ENCODE assay signal across 11 cellular contexts in genomic region chr12:806116-806805, GRCh38. TPM values are rescaled to one million over a fixed set of nuclear protein-coding genes. Genes with fewer than 3 reads are reported as not detected.
DNase-seq lines count a peak whose midpoint lies in the region; ATAC-seq, FAIRE-seq and TF ChIP-seq lines count a peak whose summit lies in the region.
"Had no signal": no experiment of that assay in that cellular context is flagged by ENCODE, and none has a peak within 500 bp of the region (broad histone marks: within the 10 kb centered on the region; RNA-seq: fewer than 3 reads in every experiment).

No MANE protein-coding gene starts in this region.

- no peaks in the 10 kb centered on the region for H3K27me3 ChIP-seq in liver (ENCODE audit: control insufficient read depth in 4 of 4, insufficient read depth in 4 of 4, low read length in 3 of 4)

- TF ChIP-seq RAD21 in A549 (conservative IDR thresholded peaks at IDR 0.05 in 1 of 2, IDR thresholded peaks at IDR 0.05 in 1 of 2): no peak
- TF ChIP-seq RAD21 in liver (IDR thresholded peaks at IDR 0.05): peak; percentile 48 to 54

- peak in 1 of 2 experiments; percentile 57; a peak in 3 of 6 replicates for ATAC-seq in A549
- no peak for ATAC-seq in GM21737 (IDR thresholded peaks at IDR 0.05; ENCODE audit: unreplicated experiment)
- ATAC-seq in GM18870 (IDR thresholded peaks at IDR 0.05; ENCODE audit: unreplicated experiment): no peak
- no peak for ATAC-seq in GM21786 (IDR thresholded peaks at IDR 0.05; ENCODE audit: unreplicated experiment)

- H3K36me3 ChIP-seq in HEK293 (ENCODE audit: control insufficient read depth in 2 of 2, insufficient read depth in 1 of 2, low read length in 2 of 2): no peaks in the 10 kb centered on the region; a peak in 1 of 3 replicates
- no peaks in the 10 kb centered on the region for H3K36me3 ChIP-seq in liver (ENCODE audit: control insufficient read depth in 4 of 4, insufficient read depth in 3 of 4, low read depth in 1 of 4, low read length in 3 of 4)

- CTCF ChIA-PET in A549 (lab: Yijun Ruan, JAX): interaction anchor here (1.4 to 2.1 kb wide), 4 partner anchors 9 to 236 kb away, joined by 3 to 9 read pairs (median 6); no protein-coding TSS in a partner anchor
- CTCF ChIA-PET in HEK293 (lab: Yijun Ruan, JAX): interaction anchor here (0.8 to 1.6 kb wide), 7 partner anchors 8 to 777 kb away, joined by 3 to 11 read pairs (median 4); no protein-coding TSS in a partner anchor

- no peak for TF ChIP-seq CTCF in A549 (IDR thresholded peaks at IDR 0.05)
- no peak for TF ChIP-seq CTCF in HEK293 (tag by site-specific recombination; IDR thresholded peaks at IDR 0.05)
- TF ChIP-seq CTCF in liver (IDR thresholded peaks at IDR 0.05; ENCODE audit: low read depth, low read length, missing input control): no peak

- H3K27ac ChIP-seq in A549: no peak overlapping the region
- peak overlapping the region; percentile 82 for H3K27ac ChIP-seq in HEK293 (ENCODE audit: extremely low read depth, low read depth, low read length)
- H3K27ac ChIP-seq in liver (ENCODE audit: low read depth in 1 of 2, low read length in 2 of 2): peak overlapping the region; percentile 44 to 74

- POLR2A ChIA-PET in A549 (lab: Yijun Ruan, JAX): interaction anchor here (0.5 kb wide), 1 partner anchor 49 kb away, joined by 3 read pairs; no protein-coding TSS in a partner anchor
- POLR2A ChIA-PET in HEK293 (lab: Yijun Ruan, JAX): interaction anchor here (0.6 to 1.0 kb wide), 2 partner anchors 30 to 235 kb away, joined by 3 read pairs; no protein-coding TSS in a partner anchor

- TF ChIP-seq EP300 in A549 (IDR thresholded peaks at IDR 0.05): no peak

- H3K4me3 ChIP-seq in A549 (no peak overlapping the region), HEK293 (ENCODE audit: low read depth, low read length) (no peak overlapping the region), liver (ENCODE audit: low read depth in 1 of 3, low read length in 3 of 3) (no peak overlapping the region)

- peaks cover 74% of the 10 kb centered on the region for H3K4me1 ChIP-seq in A549
- peaks cover 44% of the 10 kb centered on the region for H3K4me1 ChIP-seq in HEK293 (ENCODE audit: control insufficient read depth, insufficient read depth, low read length)
- peaks cover 2 to 28% (median 23%) of the 10 kb centered on the region in 4 donors for H3K4me1 ChIP-seq in liver (ENCODE audit: control insufficient read depth in 4 of 4, insufficient read depth in 4 of 4, low read length in 3 of 4)

- DNase-seq in A549 (ENCODE audit: low read depth in 1 of 2, low spot score in 1 of 2) (peak; percentile 28 to 56), astrocyte of the hippocampus (ENCODE audit: low read depth, low spot score) (peak; percentile 29), hypothalamus (lab: John Stamatoyannopoulos, UW) (no peak)
- DNase-seq: activated T-cell treated with anti-CD3 and anti-CD28 coated beads, Interleukin-2, amount 50 U/mL, for 48 hours; C1 segment of cervical spinal cord; NCI-H69 had no signal

- H3K9ac ChIP-seq in liver (ENCODE audit: low read depth in 1 of 2, low read length in 2 of 2): no peak overlapping the region

- H3K9me3 ChIP-seq in A549 (no peaks in the 10 kb centered on the region), HEK293 (ENCODE audit: control insufficient read depth, insufficient read depth, low read depth, low read length) (no peaks in the 10 kb centered on the region), liver (ENCODE audit: control insufficient read depth in 4 of 4, low read length in 3 of 4) (no peaks in the 10 kb centered on the region)

- peak overlapping the region; percentile 59 for H3K4me2 ChIP-seq in A549

- peak; percentile 68 for FAIRE-seq in A549 (lab: Jason Lieb, UNC)

- TF ChIP-seq POLR2A in A549 (IDR thresholded peaks at IDR 0.05; ENCODE audit: low read length): no peak

- WGBS in A549 (ENCODE audit: missing lambda C conversion rate): 67% methylated on average over 4 of the region's 4 CpGs
- 71% methylated on average over 4 of the region's 4 CpGs for WGBS in liver

TF ChIP-seq in A549, 52 proteins besides CTCF, POLR2A, EP300 and RAD21:
- TF ChIP-seq MYC (IDR thresholded peaks at IDR 0.05; ENCODE audit: borderline replicate concordance, low read length) (no peak), KDM1A (IDR thresholded peaks at IDR 0.05; ENCODE audit: low read depth) (no peak), CEBPB (IDR thresholded peaks at IDR 0.05) (peak in 1 of 2 experiments; percentile 38; a peak in 1 of 4 replicates)

TF ChIP-seq in HEK293, 187 proteins besides CTCF, POLR2A, EP300 and RAD21 (continues in another document):
- TF ChIP-seq ZNF132 (tag by site-specific recombination; IDR thresholded peaks at IDR 0.05; ENCODE audit: borderline replicate concordance) (no peak), ZNF561 (tag by site-specific recombination; IDR thresholded peaks at IDR 0.05; ENCODE audit: borderline replicate concordance) (0 out of 2 replicates have a peak, but pooled peaks have one; percentile 61), ZNF639 (tag by site-specific recombination; IDR thresholded peaks at IDR 0.05) (peak; percentile 98), BCL11B (tag by site-specific recombination; IDR thresholded peaks at IDR 0.05; ENCODE audit: low read depth) (peak; percentile 96), ZNF830 (tag by site-specific recombination; IDR thresholded peaks at IDR 0.05; ENCODE audit: low read depth) (no peak), ZNF596 (tag by site-specific recombination; IDR thresholded peaks at IDR 0.05) (peak; percentile 49; the same call in 1 of the 2 replicates), ZNF768 (tag by site-specific recombination; IDR thresholded peaks at IDR 0.05) (no peak), ZNF214 (tag by site-specific recombination; IDR thresholded peaks at IDR 0.05; ENCODE audit: borderline replicate concordance) (no peak), ZFP69B (tag by site-specific recombination; IDR thresholded peaks at IDR 0.05) (no peak)

TF ChIP-seq in liver, 16 proteins besides CTCF, POLR2A, EP300 and RAD21 (continues in another document):
- TF ChIP-seq REST (IDR thresholded peaks at IDR 0.05) (peak; percentile 59), SP1 (IDR thresholded peaks at IDR 0.05) (peak; percentile 81), RXRA (IDR thresholded peaks at IDR 0.05) (peak; percentile 65 to 82), FOXA1 (IDR thresholded peaks at IDR 0.05) (peak; percentile 58), TAF1 (conservative IDR thresholded peaks at IDR 0.05) (no peak), GABPA (IDR thresholded peaks at IDR 0.05 in 1 of 2, conservative IDR thresholded peaks at IDR 0.05 in 1 of 2) (no peak), MAX (IDR thresholded peaks at IDR 0.05) (peak; percentile 56), ATF3 (IDR thresholded peaks at IDR 0.05) (no peak), JUND (IDR thresholded peaks at IDR 0.05) (peak; percentile 85 to 92), EGR1 (IDR thresholded peaks at IDR 0.05; ENCODE audit: low read depth in 2 of 2) (peak; percentile 78 to 96), FOXA2 (IDR thresholded peaks at IDR 0.05) (peak; percentile 28), NR2F2 (IDR thresholded peaks at IDR 0.05) (no peak), YY1 (IDR thresholded peaks at IDR 0.05) (peak; percentile 58), HNF4A (conservative IDR thresholded peaks at IDR 0.05) (peak; percentile 99), HNF4G (IDR thresholded peaks at IDR 0.05) (peak; percentile 89)

RNA-seq across cellular contexts. Expression of gene WNK1, which starts 53.9 kb away (rescaled TPM):
- polyA plus RNA-seq in A549 (2011; rRNA removed) (98.0 and 175 TPM in 2 replicates), A549 (2017; fragmentation: RNase III; extraction: RNeasy Plus Mini Kit Qiagen cat#74134 plus additional on column Dnase treatment) (83.8 to 88.4 TPM (median 87.4 TPM) in 3 replicates), liver (10 to 100 TPM; 22.4 to 28.7 TPM)
- 61.5 and 98.3 TPM in 2 replicates for polyA plus RNA-seq in A549 (2012; cell fraction: cytosol; rRNA removed)
- polyA plus RNA-seq in A549 (2012; cell fraction: nucleus; rRNA removed): 114 and 124 TPM in 2 replicates
- 625 and 790 TPM in 2 replicates for polyA minus RNA-seq in A549 (2011; rRNA and poly(A)+ RNA removed)
- total RNA-seq in liver: 100 to 1,000 TPM in 1 of 2 donors, 10 to 100 TPM in 1; 78.9 to 299 TPM

Comparison
In these comparisons a context has a peak if more than half of its experiments do, and no peak if none do; other contexts are left out.
1. DNase-seq: peak in A549 (2 of 2) and astrocyte of the hippocampus (single experiment); none in hypothalamus (0 of 51).
2. H3K27ac ChIP-seq: peak in HEK293 (single experiment) and liver (2 of 2); none in A549 (0 of 2).